Comparison of ENCODE assay signal across 34 cellular contexts in genomic region chr4:11782859-11783258, GRCh38.
"Had no signal": no experiment of that assay in that cellular context is flagged by ENCODE, and none has a peak within 500 bp of the region (broad histone marks: within the 10 kb centered on the region; RNA-seq: fewer than 3 reads in every experiment).

No MANE protein-coding gene starts in this region.

- FAIRE-seq: astrocyte, bronchial epithelial cell had no signal

- H3K9me3 ChIP-seq: esophagus muscularis mucosa, gastroesophageal sphincter had no signal

- H3K27me3 Mint-ChIP-seq: effector memory CD8-positive, alpha-beta T cell had no signal

- H3K27me3 ChIP-seq: brain microvascular endothelial cell, esophagus muscularis mucosa, foreskin keratinocyte had no signal

- H3K27ac ChIP-seq: brain microvascular endothelial cell, coronary artery, dorsolateral prefrontal cortex, esophagus muscularis mucosa, foreskin keratinocyte, gastroesophageal sphincter, WERI-Rb-1 had no signal

- H3K9me3 Mint-ChIP-seq: activated B cell treated with CpG ODN at 0.5 μM for 24 hours; activated CD8-positive, alpha-beta T cell treated with anti-CD3 and anti-CD28 coated beads for 36 hours; activated T-cell treated with anti-CD3 and anti-CD28 coated beads, Interleukin-2, amount 50 U/mL, for 4 hours; activated T-helper 17 cell treated with anti-CD3 and anti-CD28 coated beads, Interleukin-2, amount 50 U/mL, for 72 hours; dendritic cell treated with granulocyte-macrophage colony-stimulating factor and Interleukin-4, amounts not matched to agents 40 ng/mL and 50 ng/mL, for 4 days; T-helper 2 cell treated with Interferon-gamma antibody and Interleukin-4, amounts not matched to agents 5 μg/mL and 100 μg/mL, for 36 hours had no signal

- H3K36me3 Mint-ChIP-seq: activated naive CD8-positive, alpha-beta T cell had no signal

- H3K4me3 ChIP-seq: coronary artery, dorsolateral prefrontal cortex, esophagus muscularis mucosa, gastroesophageal sphincter had no signal

- DNase-seq: activated B cell treated with CpG ODN at 0.5 μM for 24 hours; activated CD4-positive, alpha-beta T cell treated with anti-CD3 and anti-CD28 coated beads for 48 hours; activated CD4-positive, alpha-beta T cell treated with anti-CD3 and anti-CD28 coated beads, Interleukin-2, amount 50 U/mL, for 1 hour; activated CD4-positive, alpha-beta T cell treated with anti-CD3 and anti-CD28 coated beads, Interleukin-2, amount 50 U/mL, for 48 hours; activated CD8-positive, alpha-beta memory T cell treated with anti-CD3 and anti-CD28 coated beads for 24 hours; activated CD8-positive, alpha-beta T cell treated with anti-CD3 and anti-CD28 coated beads for 36 hours; activated effector memory CD4-positive, alpha-beta T cell treated with Interleukin-2 at 50 U/mL for 16 hours; activated gamma-delta T cell treated with Interleukin-2 at 50 U/mL for 16 hours; activated naive CD4-positive, alpha-beta T cell treated with anti-CD3 and anti-CD28 coated beads, Interleukin-2, amount 50 U/mL, for 16 hours; activated naive CD4-positive, alpha-beta T cell treated with Interleukin-2 at 50 U/mL for 16 hours; activated T-cell treated with anti-CD3 and anti-CD28 coated beads, Interleukin-2, amount 50 U/mL, for 4 hours; amniotic stem cell; anterior cingulate cortex; brain microvascular endothelial cell; dorsolateral prefrontal cortex; effector CD4-positive, alpha-beta T cell; effector memory CD8-positive, alpha-beta T cell; erythroblast; foreskin keratinocyte; T-helper 1 cell; T-helper 17 cell; T1000; WERI-Rb-1 had no signal

- H3K4me1 Mint-ChIP-seq: activated B cell treated with CpG ODN at 0.5 μM for 24 hours; activated T-helper 17 cell treated with anti-CD3 and anti-CD28 coated beads, Interleukin-2, amount 50 U/mL, for 72 hours; central memory CD8-positive, alpha-beta T cell; T-helper 17 cell had no signal

- H3K4me1 ChIP-seq: esophagus muscularis mucosa, foreskin keratinocyte, gastroesophageal sphincter had no signal

- H3K27ac Mint-ChIP-seq: activated B cell treated with CpG ODN at 0.5 μM for 24 hours; activated CD8-positive, alpha-beta T cell treated with anti-CD3 and anti-CD28 coated beads for 36 hours; activated naive CD8-positive, alpha-beta T cell; activated T-helper 17 cell treated with anti-CD3 and anti-CD28 coated beads, Interleukin-2, amount 50 U/mL, for 72 hours; dendritic cell treated with granulocyte-macrophage colony-stimulating factor and Interleukin-4, amounts not matched to agents 40 ng/mL and 50 ng/mL, for 4 days; effector memory CD8-positive, alpha-beta T cell; T-helper 17 cell; T-helper 2 cell treated with Interferon-gamma antibody and Interleukin-4, amounts not matched to agents 5 μg/mL and 100 μg/mL, for 36 hours had no signal

- ATAC-seq: activated CD4-positive, CD25-positive, alpha-beta regulatory T cell treated with anti-CD3 and anti-CD28 coated beads, Interleukin-2, amount 50 U/mL, for 24 hours; activated CD8-positive, alpha-beta T cell treated with anti-CD3 and anti-CD28 coated beads for 36 hours; activated T-cell treated with anti-CD3 and anti-CD28 coated beads, Interleukin-2, amount 50 U/mL, for 4 hours; activated T-helper 17 cell treated with anti-CD3 and anti-CD28 coated beads, Interleukin-2, amount 50 U/mL, for 72 hours; effector memory CD8-positive, alpha-beta T cell; foreskin keratinocyte; gastroesophageal sphincter; T-helper 17 cell had no signal

- H3K4me3 Mint-ChIP-seq: activated B cell treated with CpG ODN at 0.5 μM for 24 hours; activated CD8-positive, alpha-beta T cell treated with anti-CD3 and anti-CD28 coated beads for 36 hours; activated naive CD8-positive, alpha-beta T cell; activated T-cell treated with anti-CD3 and anti-CD28 coated beads, Interleukin-2, amount 50 U/mL, for 4 hours; activated T-helper 17 cell treated with anti-CD3 and anti-CD28 coated beads, Interleukin-2, amount 50 U/mL, for 72 hours; central memory CD8-positive, alpha-beta T cell; dendritic cell treated with granulocyte-macrophage colony-stimulating factor and Interleukin-4, amounts not matched to agents 40 ng/mL and 50 ng/mL, for 4 days; effector memory CD8-positive, alpha-beta T cell; T-helper 17 cell; T-helper 2 cell treated with Interferon-gamma antibody and Interleukin-4, amounts not matched to agents 5 μg/mL and 100 μg/mL, for 36 hours had no signal

- H3K36me3 ChIP-seq: brain microvascular endothelial cell, esophagus muscularis mucosa, gastroesophageal sphincter, WERI-Rb-1 had no signal
